In the genomic region with DNA sequence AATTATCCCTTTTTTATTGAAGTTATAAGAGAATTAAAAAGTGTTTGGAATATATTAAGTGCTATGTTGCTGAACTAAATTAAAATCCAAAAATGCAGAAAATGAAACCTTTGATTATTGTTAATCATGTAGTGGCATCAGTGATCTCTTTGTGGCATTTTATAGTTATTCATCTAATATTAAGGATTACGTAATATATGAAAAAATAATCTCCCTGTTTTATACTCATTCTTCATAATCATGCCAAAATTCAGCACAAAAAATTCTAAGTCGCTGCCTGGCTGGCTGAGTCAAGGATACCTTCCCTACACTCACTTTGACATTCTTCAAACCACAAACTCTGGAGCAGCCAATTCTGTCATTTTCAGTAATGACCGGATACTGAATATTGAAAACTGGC, we compare ENCODE assay signal across 34 cellular contexts.
"Had no signal": no experiment of that assay in that cellular context is flagged by ENCODE, and none has a peak within 500 bp of the region (broad histone marks: within the 10 kb centered on the region; RNA-seq: fewer than 3 reads in every experiment).

No MANE protein-coding gene starts in this region.

- H3K27ac Mint-ChIP-seq: activated B cell treated with CpG ODN at 0.5 μM for 24 hours; activated CD8-positive, alpha-beta T cell treated with anti-CD3 and anti-CD28 coated beads for 36 hours; activated naive CD8-positive, alpha-beta T cell; activated T-helper 17 cell treated with anti-CD3 and anti-CD28 coated beads, Interleukin-2, amount 50 U/mL, for 72 hours; brain; T-helper 2 cell treated with Interferon-gamma antibody and Interleukin-4, amounts not matched to agents 5 μg/mL and 100 μg/mL, for 36 hours had no signal

- H3K79me2 ChIP-seq: hepatocyte had no signal

- ATAC-seq: activated CD4-positive, CD25-positive, alpha-beta regulatory T cell treated with anti-CD3 and anti-CD28 coated beads, Interleukin-2, amount 50 U/mL, for 24 hours; activated CD8-positive, alpha-beta T cell treated with anti-CD3 and anti-CD28 coated beads for 36 hours; activated T-cell treated with anti-CD3 and anti-CD28 coated beads, Interleukin-2, amount 50 U/mL, for 4 hours; activated T-helper 17 cell treated with anti-CD3 and anti-CD28 coated beads, Interleukin-2, amount 50 U/mL, for 72 hours; gastroesophageal sphincter; heart right ventricle had no signal

- H3K9me3 ChIP-seq: breast epithelium, colonic mucosa, esophagus squamous epithelium, gastroesophageal sphincter had no signal

- H3K9me3 Mint-ChIP-seq: activated CD8-positive, alpha-beta T cell treated with anti-CD3 and anti-CD28 coated beads for 36 hours; activated T-cell treated with anti-CD3 and anti-CD28 coated beads, Interleukin-2, amount 50 U/mL, for 4 hours; activated T-helper 17 cell treated with anti-CD3 and anti-CD28 coated beads, Interleukin-2, amount 50 U/mL, for 72 hours; T-helper 2 cell treated with Interferon-gamma antibody and Interleukin-4, amounts not matched to agents 5 μg/mL and 100 μg/mL, for 36 hours had no signal

- H3K4me3 Mint-ChIP-seq: activated B cell treated with CpG ODN at 0.5 μM for 24 hours; activated CD8-positive, alpha-beta T cell treated with anti-CD3 and anti-CD28 coated beads for 36 hours; activated naive CD8-positive, alpha-beta T cell; activated T-cell treated with anti-CD3 and anti-CD28 coated beads, Interleukin-2, amount 50 U/mL, for 4 hours; activated T-helper 17 cell treated with anti-CD3 and anti-CD28 coated beads, Interleukin-2, amount 50 U/mL, for 72 hours; brain; T-helper 2 cell treated with Interferon-gamma antibody and Interleukin-4, amounts not matched to agents 5 μg/mL and 100 μg/mL, for 36 hours had no signal

- H3K4me2 ChIP-seq: hepatocyte had no signal

- H3K4me1 ChIP-seq: breast epithelium, colonic mucosa, esophagus squamous epithelium, gastroesophageal sphincter, heart right ventricle had no signal

- H3K27me3 Mint-ChIP-seq: activated B cell treated with CpG ODN at 0.5 μM for 24 hours; activated CD8-positive, alpha-beta T cell treated with anti-CD3 and anti-CD28 coated beads for 36 hours; activated naive CD8-positive, alpha-beta T cell; activated T-helper 17 cell treated with anti-CD3 and anti-CD28 coated beads, Interleukin-2, amount 50 U/mL, for 72 hours; brain had no signal

- H3K4me1 Mint-ChIP-seq: activated T-helper 17 cell treated with anti-CD3 and anti-CD28 coated beads, Interleukin-2, amount 50 U/mL, for 72 hours; brain had no signal

- H3K27me3 ChIP-seq: breast epithelium, cardiac muscle cell, colonic mucosa, esophagus squamous epithelium, gastroesophageal sphincter, heart right ventricle, hepatocyte had no signal

- H2AFZ ChIP-seq: hepatocyte had no signal

- DNase-seq: activated B cell treated with CpG ODN at 0.5 μM for 24 hours; activated CD4-positive, alpha-beta T cell treated with anti-CD3 and anti-CD28 coated beads for 48 hours; activated CD4-positive, alpha-beta T cell treated with anti-CD3 and anti-CD28 coated beads, Interleukin-2, amount 50 U/mL, for 1 hour; activated CD4-positive, alpha-beta T cell treated with anti-CD3 and anti-CD28 coated beads, Interleukin-2, amount 50 U/mL, for 48 hours; activated CD8-positive, alpha-beta memory T cell treated with anti-CD3 and anti-CD28 coated beads for 24 hours; activated CD8-positive, alpha-beta T cell treated with anti-CD3 and anti-CD28 coated beads for 36 hours; activated effector memory CD4-positive, alpha-beta T cell treated with Interleukin-2 at 50 U/mL for 16 hours; activated gamma-delta T cell treated with Interleukin-2 at 50 U/mL for 16 hours; activated naive CD4-positive, alpha-beta T cell treated with anti-CD3 and anti-CD28 coated beads, Interleukin-2, amount 50 U/mL, for 16 hours; activated naive CD4-positive, alpha-beta T cell treated with Interleukin-2 at 50 U/mL for 16 hours; activated T-cell treated with anti-CD3 and anti-CD28 coated beads, Interleukin-2, amount 50 U/mL, for 4 hours; amniotic stem cell; anterior cingulate cortex; central memory CD4-positive, alpha-beta T cell; cerebellar nuclear complex; colonic mucosa; effector CD8-positive, alpha-beta T cell; esophagus squamous epithelium; foreskin melanocyte; heart right ventricle; T1000; WERI-Rb-1 had no signal

- H3K4me3 ChIP-seq: breast epithelium, cardiac muscle cell, colonic mucosa, esophagus squamous epithelium, gastroesophageal sphincter, heart right ventricle, hepatocyte had no signal

- FAIRE-seq: endometrium, endothelial cell of umbilical vein had no signal

- H3K27ac ChIP-seq: breast epithelium, cardiac muscle cell, colonic mucosa, epithelial cell of prostate, esophagus squamous epithelium, gastroesophageal sphincter, heart right ventricle, hepatocyte, WERI-Rb-1 had no signal

- H3K36me3 ChIP-seq: colonic mucosa had no signal
